In the genomic region with DNA sequence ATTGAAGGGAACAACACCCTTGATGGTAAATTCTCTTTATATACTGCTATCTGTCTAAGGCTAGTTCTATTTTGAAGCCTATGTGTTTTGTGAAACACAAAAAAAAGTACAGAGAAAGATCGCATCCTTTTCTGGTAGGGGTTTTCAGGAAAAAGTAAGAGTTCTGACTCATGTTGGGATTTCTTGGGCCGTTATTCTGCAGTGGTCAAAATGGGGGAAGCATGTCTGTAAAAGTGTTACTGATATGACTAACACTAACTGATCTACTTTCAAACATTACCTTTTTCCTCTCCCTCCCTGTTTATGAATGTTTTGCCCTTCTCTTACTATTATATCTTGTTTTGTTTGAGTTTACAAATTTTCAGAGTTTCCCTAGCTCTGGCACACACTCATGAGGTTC, we compare ENCODE assay signal across 11 cellular contexts. TPM values are rescaled to one million over a fixed set of nuclear protein-coding genes. Genes with fewer than 3 reads are reported as not detected.
DNase-seq lines count a peak whose midpoint lies in the region; ATAC-seq, FAIRE-seq and TF ChIP-seq lines count a peak whose summit lies in the region.
"Had no signal": no experiment of that assay in that cellular context is flagged by ENCODE, and none has a peak within 500 bp of the region (broad histone marks: within the 10 kb centered on the region; RNA-seq: fewer than 3 reads in every experiment).

No MANE protein-coding gene starts in this region.

- CTCF ChIA-PET in activated CD8-positive, alpha-beta T cell treated with anti-CD3 and anti-CD28 coated beads for 36 hours (lab: Charles Lee) = no interaction called here
- CTCF ChIA-PET in activated CD8-positive, alpha-beta T cell treated with anti-CD3 and anti-CD28 coated beads, Interleukin-2, amount 10 ng/mL, durations not matched to agents 7 days and 5 days (lab: Charles Lee) = interaction anchor here (0.8 to 1.9 kb wide), 2 partner anchors 15 to 321 kb away, joined by 3 to 7 read pairs; no protein-coding TSS in a partner anchor
- CTCF ChIA-PET in GM12878 (lab: Yijun Ruan, JAX) = interaction anchor here (1.4 kb wide), 1 partner anchor 698 kb away, joined by 5 read pairs; no protein-coding TSS in a partner anchor

- FAIRE-seq in GM12878 (lab: Jason Lieb, UNC) = peak; percentile 41
- FAIRE-seq: A204.1, K562 had no signal

- H3K27ac Mint-ChIP-seq in activated CD8-positive, alpha-beta T cell treated with anti-CD3 and anti-CD28 coated beads for 36 hours = no peak overlapping the region
- H3K27ac Mint-ChIP-seq in activated CD8-positive, alpha-beta T cell treated with anti-CD3 and anti-CD28 coated beads, Interleukin-2, amount 10 ng/mL, durations not matched to agents 7 days and 5 days = no peak overlapping the region
- H3K27ac Mint-ChIP-seq: dendritic cell treated with granulocyte-macrophage colony-stimulating factor and Interleukin-4, amounts not matched to agents 40 ng/mL and 50 ng/mL, for 4 days had no signal

- TF ChIP-seq POLR2A in GM12878 (IDR thresholded peaks at IDR 0.05; ENCODE audit: low read depth, low read length) = no peak
- no peak for TF ChIP-seq POLR2A in Peyer's patch (IDR thresholded peaks at IDR 0.05)

- POLR2A ChIA-PET in activated CD8-positive, alpha-beta T cell treated with anti-CD3 and anti-CD28 coated beads for 36 hours (lab: Charles Lee) = interaction anchor here (0.5 to 1.1 kb wide), 2 partner anchors 8 to 935 kb away, joined by 3 read pairs; no protein-coding TSS in a partner anchor
- POLR2A ChIA-PET in activated CD8-positive, alpha-beta T cell treated with anti-CD3 and anti-CD28 coated beads, Interleukin-2, amount 10 ng/mL, durations not matched to agents 7 days and 5 days (lab: Charles Lee) = no interaction called here
- POLR2A ChIA-PET in GM12878 (lab: Charles Lee) = no interaction called here

- in situ Hi-C loops in GM12878 (cut with MboI) = loop anchor here (25.0 kb wide), 1 partner anchor 697 kb away; the partner anchor contains the start of gene OR5B21

- WGBS in GM12878 (ENCODE audit: insufficient coverage, insufficient replicate concordance, low lambda C conversion rate, missing lambda C conversion rate) = 0% methylated on average over 2 of the region's 2 CpGs

- TF ChIP-seq EP300 in GM12878 (IDR thresholded peaks at IDR 0.05; ENCODE audit: borderline replicate concordance in 1 of 2, control insufficient read depth in 1 of 2, low read depth in 2 of 2, low read length in 2 of 2) = peak in 1 of 2 experiments; percentile 52; a peak in 1 of 4 replicates

- SMC1A ChIA-PET in GM12878 (lab: Charles Lee; ENCODE audit: uncharacterized antibody, unreplicated experiment) = no interaction called here

- no peak overlapping the region for H2AFZ ChIP-seq in GM12878 (ENCODE audit: control insufficient read depth, low read depth, low read length)

- H3K4me1 Mint-ChIP-seq in activated CD8-positive, alpha-beta T cell treated with anti-CD3 and anti-CD28 coated beads for 36 hours (ENCODE audit: low read depth) = peaks cover 5% of the 10 kb centered on the region
- no peaks in the 10 kb centered on the region for H3K4me1 Mint-ChIP-seq in activated CD8-positive, alpha-beta T cell treated with anti-CD3 and anti-CD28 coated beads, Interleukin-2, amount 10 ng/mL, durations not matched to agents 7 days and 5 days (ENCODE audit: low read depth)

- peaks cover 8 to 28% of the 10 kb centered on the region in 2 experiments for H3K36me3 ChIP-seq in GM12878 (ENCODE audit: control insufficient read depth in 2 of 2, insufficient read depth in 2 of 2, low read length in 1 of 2)
- H3K36me3 ChIP-seq in Peyer's patch = peaks cover 0 to 70% (median 0%) of the 10 kb centered on the region in 3 donors

- BruUV-seq in GM12878 (replicated peaks; lab: Mats Ljungman, UMichigan) = no TSS peak

- no peak for TF ChIP-seq CTCF in activated CD8-positive, alpha-beta T cell treated with anti-CD3 and anti-CD28 coated beads for 36 hours (IDR thresholded peaks at IDR 0.05)
- TF ChIP-seq CTCF in GM12878 (IDR thresholded peaks at IDR 0.05 in 2 of 3, conservative IDR thresholded peaks at IDR 0.05 in 1 of 3; ENCODE audit: control insufficient read depth in 2 of 3, extremely low read depth in 1 of 3, insufficient read depth in 1 of 3, low read depth in 3 of 3, low read length in 3 of 3) (no peak), Peyer's patch (IDR thresholded peaks at IDR 0.05) (no peak)

- RAD21 ChIA-PET in GM12878 (lab: Charles Lee; ENCODE audit: unreplicated experiment) = interaction anchor here (1.1 kb wide), 1 partner anchor 698 kb away, joined by 4 read pairs; no protein-coding TSS in a partner anchor

- no peak for DNase-seq in activated CD8-positive, alpha-beta T cell treated with anti-CD3 and anti-CD28 coated beads for 36 hours
- DNase-seq in activated CD8-positive, alpha-beta T cell treated with anti-CD3 and anti-CD28 coated beads, Interleukin-2, amount 10 ng/mL, durations not matched to agents 7 days and 5 days = no peak
- DNase-seq in GM12878 (ENCODE audit: low read depth, low spot score) (no peak), Peyer's patch (no peak), NCI-H2081 (lab: John Stamatoyannopoulos, UW) (no peak)
- no peak for DNase-seq in stimulated activated CD4-positive, alpha-beta T cell treated with anti-CD3 and anti-CD28 coated beads, Interleukin-4, amount 100 ng/mL, for 4 hours

- H3K27me3 Mint-ChIP-seq in activated CD8-positive, alpha-beta T cell treated with anti-CD3 and anti-CD28 coated beads for 36 hours = no peaks in the 10 kb centered on the region
- no peaks in the 10 kb centered on the region for H3K27me3 Mint-ChIP-seq in activated CD8-positive, alpha-beta T cell treated with anti-CD3 and anti-CD28 coated beads, Interleukin-2, amount 10 ng/mL, durations not matched to agents 7 days and 5 days (ENCODE audit: low read depth)
- H3K27me3 Mint-ChIP-seq: dendritic cell treated with granulocyte-macrophage colony-stimulating factor and Interleukin-4, amounts not matched to agents 40 ng/mL and 50 ng/mL, for 4 days had no signal

- TF ChIP-seq RAD21 in GM12878 (IDR thresholded peaks at IDR 0.05; ENCODE audit: insufficient read depth, low read depth, low read length) = no peak

- no peak overlapping the region for H3K9ac ChIP-seq in GM12878 (ENCODE audit: control insufficient read depth, insufficient read depth, low read length)

- intact Hi-C loops in activated CD8-positive, alpha-beta T cell treated with anti-CD3 and anti-CD28 coated beads for 36 hours (cut with micrococcal nuclease) = no loop called here
- intact Hi-C loops in GM12878 (cut with micrococcal nuclease; ENCODE audit: unreplicated experiment) = loop anchor here (5.0 kb wide), 1 partner anchor 697 kb away; no protein-coding TSS in a partner anchor

- H3K27me3 ChIP-seq in GM12878 (replicated peaks in 1 of 2; ENCODE audit: control insufficient read depth in 2 of 2, insufficient read depth in 2 of 2, low read length in 1 of 2) (no peaks in the 10 kb centered on the region), Peyer's patch (no peaks in the 10 kb centered on the region)

- peaks cover 11% of the 10 kb centered on the region for H3K36me3 Mint-ChIP-seq in activated CD8-positive, alpha-beta T cell treated with anti-CD3 and anti-CD28 coated beads for 36 hours (ENCODE audit: low read depth)
- H3K36me3 Mint-ChIP-seq in activated CD8-positive, alpha-beta T cell treated with anti-CD3 and anti-CD28 coated beads, Interleukin-2, amount 10 ng/mL, durations not matched to agents 7 days and 5 days (ENCODE audit: low read depth) = peaks cover 14% of the 10 kb centered on the region

- H3K4me3 ChIP-seq in GM12878 (no peak overlapping the region), Peyer's patch (no peak overlapping the region)
- H3K4me3 ChIP-seq: K562 had no signal

- H3K9me3 ChIP-seq in GM12878 (replicated peaks; ENCODE audit: control insufficient read depth, insufficient read depth, low read length) (no peaks in the 10 kb centered on the region), Peyer's patch (no peaks in the 10 kb centered on the region)

- no peaks in the 10 kb centered on the region for H3K79me2 ChIP-seq in GM12878 (ENCODE audit: control insufficient read depth, insufficient read depth, low read length)

- no peaks in the 10 kb centered on the region for H4K20me1 ChIP-seq in GM12878 (ENCODE audit: control insufficient read depth, insufficient read depth)

- H3K27ac ChIP-seq in GM12878 (ENCODE audit: control insufficient read depth, insufficient read depth) (peak overlapping the region; percentile 51), Peyer's patch (no peak overlapping the region)

- peak overlapping the region; percentile 59 for H3K4me2 ChIP-seq in GM12878 (ENCODE audit: control insufficient read depth, insufficient read depth)

- peaks cover 10% of the 10 kb centered on the region; the same call in 1 of the 2 replicates for H3K4me1 ChIP-seq in GM12878 (ENCODE audit: control insufficient read depth, insufficient read depth, low read length)
- peaks cover 0 to 21% (median 0%) of the 10 kb centered on the region in 4 donors for H3K4me1 ChIP-seq in Peyer's patch

- no peaks in the 10 kb centered on the region for H3K9me3 Mint-ChIP-seq in activated CD8-positive, alpha-beta T cell treated with anti-CD3 and anti-CD28 coated beads for 36 hours
- no peaks in the 10 kb centered on the region for H3K9me3 Mint-ChIP-seq in activated CD8-positive, alpha-beta T cell treated with anti-CD3 and anti-CD28 coated beads, Interleukin-2, amount 10 ng/mL, durations not matched to agents 7 days and 5 days (ENCODE audit: insufficient read depth)
- H3K9me3 Mint-ChIP-seq: dendritic cell treated with granulocyte-macrophage colony-stimulating factor and Interleukin-4, amounts not matched to agents 40 ng/mL and 50 ng/mL, for 4 days had no signal

- no peak overlapping the region for H3K4me3 Mint-ChIP-seq in activated CD8-positive, alpha-beta T cell treated with anti-CD3 and anti-CD28 coated beads for 36 hours
- no peak overlapping the region for H3K4me3 Mint-ChIP-seq in activated CD8-positive, alpha-beta T cell treated with anti-CD3 and anti-CD28 coated beads, Interleukin-2, amount 10 ng/mL, durations not matched to agents 7 days and 5 days
- H3K4me3 Mint-ChIP-seq: dendritic cell treated with granulocyte-macrophage colony-stimulating factor and Interleukin-4, amounts not matched to agents 40 ng/mL and 50 ng/mL, for 4 days had no signal

- ATAC-seq in activated CD8-positive, alpha-beta T cell treated with anti-CD3 and anti-CD28 coated beads for 36 hours = peak; percentile 24
- ATAC-seq in activated CD8-positive, alpha-beta T cell treated with anti-CD3 and anti-CD28 coated beads, Interleukin-2, amount 10 ng/mL, durations not matched to agents 7 days and 5 days = no peak
- ATAC-seq in GM21619 (IDR thresholded peaks at IDR 0.05; ENCODE audit: unreplicated experiment) = peak; percentile 89
- ATAC-seq in HG03108 (IDR thresholded peaks at IDR 0.05; ENCODE audit: unreplicated experiment) = peak; percentile 80
- ATAC-seq in GM12878 = peak; percentile 82

RNA-seq across cellular contexts. Expression of gene CTNND1, which starts 53.9 kb away (rescaled TPM):
- total RNA-seq in activated CD8-positive, alpha-beta T cell treated with anti-CD3 and anti-CD28 coated beads for 36 hours = 1 to 10 TPM; 7.3 to 7.9 TPM
- total RNA-seq in activated CD8-positive, alpha-beta T cell treated with anti-CD3 and anti-CD28 coated beads, Interleukin-2, amount 10 ng/mL, durations not matched to agents 7 days and 5 days = 1 to 10 TPM; 6.8 to 8.4 TPM
- 258 and 263 TPM in 2 replicates for total RNA-seq in GM12878 (2013; cell fraction: nucleolus; rRNA removed)
- total RNA-seq in GM12878 (2014; rRNA removed) (30.2 and 32.1 TPM in 2 replicates), GM12878 (2014; rRNA removed; fragmentation: Illumina TruSeq; extraction: Trizol) (30.2 and 30.4 TPM in 2 replicates), GM12878 (2021) (43.5 and 44.2 TPM in 2 replicates), Peyer's patch (100 to 1,000 TPM; 205 to 366 (median 346) TPM)
- polyA plus RNA-seq in GM12878 (2011; ENCODE audit: low read depth) = 13.8 TPM
- polyA plus RNA-seq in GM12878 (2011; rRNA removed) (70.0 and 72.9 TPM in 2 replicates), GM12878 (2014; fragmentation: Illumina TruSeq; extraction: Trizol) (35.4 and 43.1 TPM in 2 replicates), GM12878 (2014; fragmentation: Nextera tagmentation; extraction: Ambion mirVana) (1 to 10 TPM; 4.7 to 6.5 TPM), GM12878 (2014; rRNA removed) (25.8 and 27.7 TPM in 2 replicates), GM12878 (2016; fragmentation: Nextera tagmentation; extraction: Ambion mirVana) (10 to 100 TPM; 29.5 to 29.8 TPM)
- 46.2 and 50.4 TPM in 2 replicates for polyA plus RNA-seq in GM12878 (2011; cell fraction: cytosol; rRNA removed)
- 110 and 114 TPM in 2 replicates for polyA plus RNA-seq in GM12878 (2011; cell fraction: nucleus; rRNA removed)
- polyA plus RNA-seq in GM12878 (2012) = 19.6 and 26.5 TPM in 2 replicates
- polyA minus RNA-seq in GM12878 (2011; rRNA and poly(A)+ RNA removed) = 120 and 124 TPM in 2 replicates
- polyA minus RNA-seq in GM12878 (2011; cell fraction: cytosol; rRNA and poly(A)+ RNA removed) = 55.7 and 58.4 TPM in 2 replicates
- 50.4 and 61.5 TPM in 2 replicates for polyA minus RNA-seq in GM12878 (2011; cell fraction: nucleus; rRNA and poly(A)+ RNA removed)
